Comparison of ENCODE assay signal across 10 cellular contexts in genomic region chr19:38057954-38058690, GRCh38.
DNase-seq lines count a peak whose midpoint lies in the region; ATAC-seq and TF ChIP-seq lines count a peak whose summit lies in the region.
"Had no signal": no experiment of that assay in that cellular context is flagged by ENCODE, and none has a peak within 500 bp of the region (broad histone marks: within the 10 kb centered on the region; RNA-seq: fewer than 3 reads in every experiment).

No MANE protein-coding gene starts in this region.

- BruUV-seq in MCF 10A (replicated peaks; lab: Mats Ljungman, UMichigan) = no TSS peak

- intact Hi-C loops in MCF 10A (cut with micrococcal nuclease) = no loop called here

- in situ Hi-C loops in T47D (cut with HindIII; ENCODE audit: low pct_unique_long_range_greater_than_20kb, low sequenced_read_pairs) = no loop called here

- ATAC-seq in GM18858 (IDR thresholded peaks at IDR 0.05; ENCODE audit: unreplicated experiment) = no peak
- no peak for ATAC-seq in HG03159 (IDR thresholded peaks at IDR 0.05; ENCODE audit: unreplicated experiment)

- no peaks in the 10 kb centered on the region for H3K27me3 Mint-ChIP-seq in MCF 10A (ENCODE audit: insufficient read depth, unreplicated experiment)

- peaks cover 10% of the 10 kb centered on the region for H3K4me1 Mint-ChIP-seq in MCF 10A (ENCODE audit: insufficient read depth, unreplicated experiment)

- H3K36me3 Mint-ChIP-seq in MCF 10A (ENCODE audit: insufficient read depth, unreplicated experiment) = no peaks in the 10 kb centered on the region

- POLR2A ChIA-PET in MCF 10A (lab: Yijun Ruan, JAX) = no interaction called here

- H3K27ac Mint-ChIP-seq in MCF 10A (ENCODE audit: low read depth, unreplicated experiment) = no peak overlapping the region
- H3K27ac Mint-ChIP-seq: T-helper 1 cell treated with Interleukin-12 subunit alpha and Interleukin-12 subunit beta and Interleukin-4 antibody, amounts not matched to agents 30 μg/mL and 1 μg/mL, for 36 hours had no signal

- TF ChIP-seq CTCF in MCF 10A (IDR thresholded peaks at IDR 0.05; ENCODE audit: unreplicated experiment) = no peak

- CTCF ChIA-PET in MCF 10A (lab: Yijun Ruan, JAX) = interaction anchor here (0.7 to 1.0 kb wide), 2 partner anchors 37 to 75 kb away, joined by 3 to 5 read pairs; no protein-coding TSS in a partner anchor

- DNase-seq in T47D (ENCODE audit: low read depth in 1 of 2, low spot score in 1 of 2) (peak; percentile 67 to 95), MCF 10A (ENCODE audit: unreplicated experiment) (no peak), NCI-H748 treated with DMSO at 0.1 percent for 48 hours (lab: John Stamatoyannopoulos, UW) (peak; percentile 93), kidney tubule cell (ENCODE audit: low spot score) (peak; percentile 75), putamen (ENCODE audit: low spot score) (no peak)
- DNase-seq in stimulated activated CD4-positive, alpha-beta T cell treated with anti-CD3 and anti-CD28 coated beads, Interleukin-4, amount 100 ng/mL, for 4 hours = no peak
- DNase-seq: aorta had no signal

- H3K4me3 Mint-ChIP-seq in MCF 10A (ENCODE audit: unreplicated experiment) = no peak overlapping the region
- H3K4me3 Mint-ChIP-seq: T-helper 1 cell treated with Interleukin-12 subunit alpha and Interleukin-12 subunit beta and Interleukin-4 antibody, amounts not matched to agents 30 μg/mL and 1 μg/mL, for 36 hours had no signal

- H3K9me3 Mint-ChIP-seq in MCF 10A (ENCODE audit: unreplicated experiment) = no peaks in the 10 kb centered on the region
- H3K9me3 Mint-ChIP-seq: T-helper 1 cell treated with Interleukin-12 subunit alpha and Interleukin-12 subunit beta and Interleukin-4 antibody, amounts not matched to agents 30 μg/mL and 1 μg/mL, for 36 hours had no signal

Comparison
In these comparisons a context has a peak if more than half of its experiments do, and no peak if none do; other contexts are left out.
1. DNase-seq: peak in T47D (2 of 2), NCI-H748 treated with DMSO at 0.1 percent for 48 hours (single experiment) and kidney tubule cell (single experiment); none in MCF 10A (single experiment), putamen (single experiment) and stimulated activated CD4-positive, alpha-beta T cell treated with anti-CD3 and anti-CD28 coated beads, Interleukin-4, amount 100 ng/mL, for 4 hours (0 of 2).